In the genomic region with DNA sequence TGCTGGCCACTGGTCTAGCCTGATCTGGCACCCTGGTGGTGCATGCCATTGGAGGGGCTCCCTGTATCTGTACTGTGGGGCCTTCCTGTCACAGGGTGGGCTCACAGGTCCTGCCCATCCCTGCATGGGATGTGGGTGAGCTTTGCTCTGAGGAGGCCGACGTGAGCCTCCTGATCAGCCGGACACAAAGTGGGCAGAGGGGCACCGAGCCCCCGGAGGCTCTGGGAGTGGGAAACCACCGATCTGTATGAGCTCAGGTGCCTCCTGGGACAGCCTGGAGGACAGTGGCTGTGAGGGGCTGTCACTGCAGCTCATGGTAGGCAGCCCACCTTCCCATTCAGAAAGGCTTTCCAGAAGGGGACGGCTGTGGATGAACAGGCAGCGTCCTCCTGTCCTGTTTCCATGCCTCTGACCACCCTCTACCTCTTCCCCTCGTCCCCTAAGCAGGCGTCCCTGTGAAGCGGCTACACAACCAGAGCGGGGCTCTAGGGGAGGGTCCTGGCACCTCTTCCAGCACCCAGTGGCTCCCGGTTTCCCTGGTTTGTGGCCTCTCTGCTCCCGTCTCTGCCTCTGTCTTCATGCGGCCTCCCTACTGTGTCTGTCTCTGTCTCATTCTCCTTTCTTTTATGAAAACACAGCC, we compare ENCODE assay signal across 19 cellular contexts.
DNase-seq lines count a peak whose midpoint lies in the region; ATAC-seq and TF ChIP-seq lines count a peak whose summit lies in the region.
"Had no signal": no experiment of that assay in that cellular context is flagged by ENCODE, and none has a peak within 500 bp of the region (broad histone marks: within the 10 kb centered on the region; RNA-seq: fewer than 3 reads in every experiment).

No MANE protein-coding gene starts in this region.

- H3K4me1 ChIP-seq in lower lobe of right lung (peaks cover 26% of the 10 kb centered on the region), gastrocnemius medialis (peaks cover 42 to 52% of the 10 kb centered on the region in 2 donors), adrenal gland (replicated peaks in 1 of 2) (peaks cover 22 to 35% of the 10 kb centered on the region in 2 donors)

- no peak overlapping the region for H3K4me3 ChIP-seq in lower lobe of right lung
- H3K4me3 ChIP-seq in gastrocnemius medialis, result no peak overlapping the region
- no peak overlapping the region for H3K4me3 ChIP-seq in adrenal gland
- H3K4me3 ChIP-seq: smooth muscle cell had no signal

- H3K36me3 ChIP-seq in lower lobe of right lung (no peaks in the 10 kb centered on the region), gastrocnemius medialis (no peaks in the 10 kb centered on the region), adrenal gland (replicated peaks in 1 of 2) (no peaks in the 10 kb centered on the region)

- TF ChIP-seq CTCF in lower lobe of right lung (IDR thresholded peaks at IDR 0.05) (no peak), gastrocnemius medialis (IDR thresholded peaks at IDR 0.05 in 4 of 5, conservative IDR thresholded peaks at IDR 0.05 in 1 of 5) (no peak), adrenal gland (IDR thresholded peaks at IDR 0.05) (no peak)

- 92 to 99% (median 94%) methylated on average over 9 to 15 of the region's 15 CpGs for WGBS in adrenal gland, 4 donors

- H3K27me3 ChIP-seq in lower lobe of right lung (ENCODE audit: low read depth), result no peaks in the 10 kb centered on the region
- H3K27me3 ChIP-seq in gastrocnemius medialis, result no peaks in the 10 kb centered on the region
- H3K27me3 ChIP-seq in adrenal gland, result no peaks in the 10 kb centered on the region

- peak; percentile 1 for DNase-seq in stimulated activated CD4-positive, alpha-beta T cell treated with anti-CD3 and anti-CD28 coated beads, Interleukin-4, amount 100 ng/mL, for 24 hours
- no peak for DNase-seq in stimulated activated CD4-positive, alpha-beta T cell treated with anti-CD3 and anti-CD28 coated beads, Interleukin-2, amount 100 ng/mL, for 24 hours
- peak; percentile 27 for DNase-seq in lower lobe of right lung
- DNase-seq in gastrocnemius medialis, result no peak
- no peak for DNase-seq in adrenal gland
- DNase-seq in dedifferentiated amniotic fluid mesenchymal stem cell (ENCODE audit: extremely low spot score), result no peak
- DNase-seq: activated naive CD8-positive, alpha-beta T cell treated with anti-CD3 and anti-CD28 coated beads, Interleukin-2, amount 50 U/mL, for 24 hours; CD4-positive, alpha-beta T cell; DMS53; GF-D8; KBM-7; NCI-H2171 treated with DMSO at 0.1 percent for 48 hours; NCI-H526; RPMI8226; stimulated activated CD4-positive, alpha-beta T cell treated with anti-CD3 and anti-CD28 coated beads, Interleukin-4, amount 100 ng/mL, for 4 hours had no signal

- H3K9me3 ChIP-seq in lower lobe of right lung, result no peaks in the 10 kb centered on the region
- no peaks in the 10 kb centered on the region for H3K9me3 ChIP-seq in gastrocnemius medialis
- no peaks in the 10 kb centered on the region for H3K9me3 ChIP-seq in adrenal gland (replicated peaks in 1 of 3)

- TF ChIP-seq POLR2A in gastrocnemius medialis (IDR thresholded peaks at IDR 0.05) (no peak), adrenal gland (IDR thresholded peaks at IDR 0.05) (no peak)

- ATAC-seq in lower lobe of right lung (no peak), gastrocnemius medialis (no peak), GM21717 (IDR thresholded peaks at IDR 0.05; ENCODE audit: unreplicated experiment) (no peak)
- ATAC-seq: activated CD4-positive, CD25-positive, alpha-beta regulatory T cell treated with anti-CD3 and anti-CD28 coated beads, Interleukin-2, amount 50 U/mL, for 24 hours; activated naive CD8-positive, alpha-beta T cell treated with anti-CD3 and anti-CD28 coated beads, Interleukin-2, amount 50 U/mL, for 24 hours; naive thymus-derived CD4-positive, alpha-beta T cell had no signal

- in situ Hi-C loops in gastrocnemius medialis (cut with MboI; ENCODE audit: low sequenced_read_pairs in 4 of 4), result no loop called here

- H3K27ac ChIP-seq in lower lobe of right lung (no peak overlapping the region), gastrocnemius medialis (peak overlapping the region; percentile 93 to 96 (median 95)), adrenal gland (peak overlapping the region in 2 of 5 donors; percentile 96 to 99)

- intact Hi-C loops in lower lobe of right lung (cut with DNase I), result no loop called here
- intact Hi-C loops in gastrocnemius medialis (cut with DNase I; ENCODE audit: low total_unique reads), result loop anchor here (5.0 to 10.0 kb wide), 4 partner anchors 309 to 1104 kb away; partner anchors contain the start of genes DUSP28, FARP2, HDLBP and SEPTIN2
- intact Hi-C loops in adrenal gland (cut with DNase I), result loop anchor here in 1 of 2 donors (10.0 kb wide), 1 partner anchor 122 kb away; no protein-coding TSS in a partner anchor

Comparison
In these comparisons a context has a peak if more than half of its experiments do, and no peak if none do; other contexts are left out.
1. DNase-seq: peak in stimulated activated CD4-positive, alpha-beta T cell treated with anti-CD3 and anti-CD28 coated beads, Interleukin-4, amount 100 ng/mL, for 24 hours (single experiment) and lower lobe of right lung (single experiment); none in stimulated activated CD4-positive, alpha-beta T cell treated with anti-CD3 and anti-CD28 coated beads, Interleukin-2, amount 100 ng/mL, for 24 hours (0 of 2), gastrocnemius medialis (0 of 2), adrenal gland (0 of 7) and dedifferentiated amniotic fluid mesenchymal stem cell (single experiment).